In the genomic region with DNA sequence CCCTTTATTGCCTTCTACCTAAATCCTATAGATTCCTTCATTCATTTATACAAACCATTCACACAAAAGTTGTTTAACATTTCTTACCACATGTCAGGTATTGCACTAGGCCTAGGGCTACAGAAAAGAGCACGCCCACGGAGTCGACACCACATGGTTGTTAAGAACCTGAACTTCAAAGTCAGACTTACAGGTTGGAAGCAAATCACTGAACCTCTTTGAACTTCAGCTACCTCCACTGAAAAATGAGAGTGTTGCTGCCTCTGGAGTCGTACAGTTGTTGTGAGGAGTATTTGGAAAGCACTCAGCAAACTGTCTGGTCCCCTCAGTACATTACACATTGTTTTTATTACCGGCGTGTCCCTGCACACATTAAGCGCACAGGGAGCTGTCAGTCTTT, we compare ENCODE assay signal across 1 cellular context.
TF ChIP-seq lines count a peak whose summit lies in the region.

No MANE protein-coding gene starts in this region.

TF ChIP-seq in HepG2, 621 proteins besides CTCF, POLR2A, EP300 and RAD21:
- TF ChIP-seq, protein P1, sequence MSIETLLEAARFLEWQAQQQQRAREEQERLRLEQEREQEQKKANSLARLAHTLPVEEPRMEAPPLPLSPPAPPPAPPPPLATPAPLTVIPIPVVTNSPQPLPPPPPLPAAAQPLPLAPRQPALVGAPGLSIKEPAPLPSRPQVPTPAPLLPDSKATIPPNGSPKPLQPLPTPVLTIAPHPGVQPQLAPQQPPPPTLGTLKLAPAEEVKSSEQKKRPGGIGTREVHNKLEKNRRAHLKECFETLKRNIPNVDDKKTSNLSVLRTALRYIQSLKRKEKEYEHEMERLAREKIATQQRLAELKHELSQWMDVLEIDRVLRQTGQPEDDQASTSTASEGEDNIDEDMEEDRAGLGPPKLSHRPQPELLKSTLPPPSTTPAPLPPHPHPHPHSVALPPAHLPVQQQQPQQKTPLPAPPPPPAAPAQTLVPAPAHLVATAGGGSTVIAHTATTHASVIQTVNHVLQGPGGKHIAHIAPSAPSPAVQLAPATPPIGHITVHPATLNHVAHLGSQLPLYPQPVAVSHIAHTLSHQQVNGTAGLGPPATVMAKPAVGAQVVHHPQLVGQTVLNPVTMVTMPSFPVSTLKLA (IDR thresholded peaks at IDR 0.05), result peak; percentile 15; the same call in 1 of the 2 replicates
- TF ChIP-seq ZNF556 (CRISPR knock-in tag; IDR thresholded peaks at IDR 0.05; ENCODE audit: borderline replicate concordance), result no peak
